Comparison of ENCODE assay signal across 12 cellular contexts in the genomic region with DNA sequence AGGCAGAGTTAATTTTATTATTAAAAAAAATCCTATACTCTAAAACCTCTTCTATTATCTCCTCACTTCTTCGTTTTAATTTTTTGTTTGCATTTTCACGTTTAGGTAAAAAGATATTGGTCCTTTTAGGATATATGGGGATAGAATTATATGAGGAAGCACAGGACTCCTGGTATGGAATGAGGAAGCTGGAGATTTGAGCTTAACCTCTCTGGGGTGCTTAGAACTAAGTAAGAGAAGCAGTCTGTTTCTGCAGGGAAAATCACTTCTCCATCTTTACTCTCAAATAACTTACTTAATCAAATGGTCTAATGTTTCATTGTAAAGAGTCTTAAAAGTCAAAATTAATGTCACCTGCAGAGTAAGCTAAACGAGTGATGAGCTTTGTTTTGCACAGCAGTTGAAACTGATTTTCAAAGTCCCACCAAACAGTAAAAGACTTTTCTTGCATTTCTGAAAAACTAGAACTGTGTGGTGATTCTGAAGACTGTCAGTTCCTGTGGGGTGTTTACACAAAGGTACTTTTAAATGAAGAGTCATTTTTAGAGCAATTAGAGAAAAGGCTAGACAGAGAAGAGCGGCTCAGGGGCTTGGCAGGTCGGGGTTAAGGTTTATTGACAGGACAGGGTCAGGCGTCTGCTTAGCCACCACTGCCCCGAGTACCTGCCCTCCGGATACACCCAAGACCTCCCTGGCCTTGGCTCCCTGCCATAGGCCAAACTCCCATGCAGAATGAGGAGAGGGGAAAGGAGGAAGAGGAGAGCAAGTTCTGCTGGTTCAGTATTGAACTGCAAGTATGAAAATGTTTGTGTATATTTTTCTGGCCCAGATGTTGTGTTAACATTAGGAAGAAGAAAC. TPM values are rescaled to one million over a fixed set of nuclear protein-coding genes. Genes with fewer than 3 reads are reported as not detected.
DNase-seq lines count a peak whose midpoint lies in the region; ATAC-seq and TF ChIP-seq lines count a peak whose summit lies in the region.
"Had no signal": no experiment of that assay in that cellular context is flagged by ENCODE, and none has a peak within 500 bp of the region (broad histone marks: within the 10 kb centered on the region; RNA-seq: fewer than 3 reads in every experiment).

No MANE protein-coding gene starts in this region.

- DNase-seq in SKM-1 treated with dmso at 0.1 percent for 144 hours (lab: John Stamatoyannopoulos, UW; ENCODE audit: unreplicated experiment) (peak; percentile 15), SKM-1 (lab: John Stamatoyannopoulos, UW; ENCODE audit: unreplicated experiment) (no peak), Panc1 (ENCODE audit: low read depth, low spot score) (no peak), glomerular visceral epithelial cell (ENCODE audit: extremely low spot score) (peak; percentile 52), ecto neural progenitor cell (ENCODE audit: low spot score) (no peak)
- DNase-seq in NK-92 treated with Interleukin-12 subunit alpha and Interleukin-12 subunit beta, amount 100 ng/mL, for 24 hours (lab: John Stamatoyannopoulos, UW), result no peak
- DNase-seq: activated CD4-positive, alpha-beta T cell treated with anti-CD3 and anti-CD28 coated beads for 4 hours; activated naive CD4-positive, alpha-beta T cell treated with anti-CD3 and anti-CD28 coated beads for 36 hours; stimulated activated naive CD4-positive, alpha-beta T cell treated with Interleukin-2 at 50 U/mL for 16 hours had no signal

- POLR2A ChIA-PET in Panc1 (lab: Charles Lee), result no interaction called here

- no peak overlapping the region for H3K4me3 ChIP-seq in Panc1 (ENCODE audit: low read depth in 2 of 2, low read length in 2 of 2)

- ATAC-seq in Panc1 (peak; percentile 69), GM21786 (IDR thresholded peaks at IDR 0.05; ENCODE audit: unreplicated experiment) (no peak), esophagus mucosa (no peak)
- ATAC-seq: heart left ventricle had no signal

- peaks cover 17% of the 10 kb centered on the region for H3K4me1 ChIP-seq in Panc1 (ENCODE audit: control insufficient read depth, insufficient read depth, low read length)

- BruUV-seq in Panc1 (replicated peaks; lab: Mats Ljungman, UMichigan), result no TSS peak

- in situ Hi-C loops in Panc1 (cut with HindIII; ENCODE audit: low pct_unique_long_range_greater_than_20kb, low sequenced_read_pairs), result no loop called here

- H3K36me3 ChIP-seq in Panc1 (ENCODE audit: control insufficient read depth, insufficient read depth, low read length), result no peaks in the 10 kb centered on the region
- H3K36me3 ChIP-seq: heart left ventricle had no signal

- H3K27ac ChIP-seq in Panc1 (ENCODE audit: low read length), result peak overlapping the region; percentile 37
- H3K27ac ChIP-seq: heart left ventricle had no signal

- intact Hi-C loops in Panc1 (cut with micrococcal nuclease; ENCODE audit: unreplicated experiment), result no loop called here

- CTCF ChIA-PET in Panc1 (lab: Charles Lee), result interaction anchor here (0.7 kb wide), 1 partner anchor 14 kb away, joined by 6 read pairs; no protein-coding TSS in a partner anchor

- no peaks in the 10 kb centered on the region for H3K9me3 ChIP-seq in Panc1 (ENCODE audit: control insufficient read depth, insufficient read depth, low read depth, low read length)
- H3K9me3 ChIP-seq: heart left ventricle had no signal

- no peak for TF ChIP-seq CTCF in Panc1 (IDR thresholded peaks at IDR 0.05)

- H3K27me3 ChIP-seq in Panc1 (ENCODE audit: control insufficient read depth, insufficient read depth, low read length), result no peaks in the 10 kb centered on the region
- H3K27me3 ChIP-seq: heart left ventricle had no signal

RNA-seq across cellular contexts. Expression of a gene that starts 21.6 kb away (rescaled TPM):
- total RNA-seq in Panc1 (2021; ENCODE audit: unreplicated experiment) (8.6 TPM), esophagus mucosa (3.5 TPM)
- polyA plus RNA-seq in Panc1 (2012; ENCODE audit: insufficient read length), result 4.7 TPM

Comparison
In these comparisons a context has a peak if more than half of its experiments do, and no peak if none do; other contexts are left out.
1. DNase-seq: peak in SKM-1 treated with dmso at 0.1 percent for 144 hours (single experiment) and glomerular visceral epithelial cell (single experiment); none in SKM-1 (single experiment), Panc1 (single experiment), NK-92 treated with Interleukin-12 subunit alpha and Interleukin-12 subunit beta, amount 100 ng/mL, for 24 hours (single experiment) and ecto neural progenitor cell (single experiment).